ENCODE assay signal across 2 cellular contexts in genomic region chr5:34673463-34674125, GRCh38.
TF ChIP-seq lines count a peak whose summit lies in the region.

No MANE protein-coding gene starts in this region.

TF ChIP-seq in IMR-90, 13 proteins besides CTCF, POLR2A, EP300 and RAD21:
- no peak for TF ChIP-seq SMC3 (IDR thresholded peaks at IDR 0.05; ENCODE audit: low read depth, low read length)
- TF ChIP-seq CHD1 (IDR thresholded peaks at IDR 0.05; ENCODE audit: low read depth, low read length): no peak
- TF ChIP-seq RCOR1 (IDR thresholded peaks at IDR 0.05; ENCODE audit: insufficient replicate concordance, low read length): no peak
TF ChIP-seq in IMR-90: peak in this region for 0.

TF ChIP-seq in K562, 482 proteins besides CTCF, POLR2A, EP300 and RAD21:
- TF ChIP-seq ZNF609 (CRISPR knock-in tag; IDR thresholded peaks at IDR 0.05; ENCODE audit: borderline replicate concordance) (no peak), TFAP4 (CRISPR knock-in tag; IDR thresholded peaks at IDR 0.05; ENCODE audit: borderline replicate concordance) (no peak), MAFK (IDR thresholded peaks at IDR 0.05; ENCODE audit: low read length) (no peak), ZBTB12 (CRISPR knock-in tag; IDR thresholded peaks at IDR 0.05) (no peak), TCF7 (IDR thresholded peaks at IDR 0.05; ENCODE audit: borderline replicate concordance) (no peak), NR4A1 (CRISPR knock-in tag; IDR thresholded peaks at IDR 0.05) (no peak), NR4A1 (tag; IDR thresholded peaks at IDR 0.05) (no peak), BRD4 (IDR thresholded peaks at IDR 0.05) (no peak), POLR2AphosphoS5 (IDR thresholded peaks at IDR 0.05; ENCODE audit: control insufficient read depth, insufficient read depth, low read depth, low read length) (no peak), ZNF347 (CRISPR knock-in tag; IDR thresholded peaks at IDR 0.05; ENCODE audit: low read depth) (no peak), THRA (IDR thresholded peaks at IDR 0.05) (peak; percentile 71), ZNF277 (CRISPR knock-in tag; IDR thresholded peaks at IDR 0.05; ENCODE audit: borderline replicate concordance) (no peak), ZNF197 (CRISPR knock-in tag; IDR thresholded peaks at IDR 0.05; ENCODE audit: low read depth) (no peak), IFI16 (CRISPR knock-in tag; IDR thresholded peaks at IDR 0.05) (no peak), HNRNPH1 (optimal IDR thresholded peaks at IDR 0.05; ENCODE audit: low read depth, low read length) (no peak), ZNF212 (CRISPR knock-in tag; IDR thresholded peaks at IDR 0.05) (no peak), EGR1 (conservative IDR thresholded peaks at IDR 0.05) (peak; percentile 43), CBFA2T3 (IDR thresholded peaks at IDR 0.05) (no peak), NFIC (IDR thresholded peaks at IDR 0.05) (peak; percentile 33; the same call in 1 of the 2 replicates), ZBTB1 (CRISPR knock-in tag; IDR thresholded peaks at IDR 0.05; ENCODE audit: borderline replicate concordance, low read depth) (no peak), TARDBP (IDR thresholded peaks at IDR 0.05) (no peak), TFAM (CRISPR knock-in tag; conservative IDR thresholded peaks at IDR 0.05) (no peak)
- TF ChIP-seq, protein P1, sequence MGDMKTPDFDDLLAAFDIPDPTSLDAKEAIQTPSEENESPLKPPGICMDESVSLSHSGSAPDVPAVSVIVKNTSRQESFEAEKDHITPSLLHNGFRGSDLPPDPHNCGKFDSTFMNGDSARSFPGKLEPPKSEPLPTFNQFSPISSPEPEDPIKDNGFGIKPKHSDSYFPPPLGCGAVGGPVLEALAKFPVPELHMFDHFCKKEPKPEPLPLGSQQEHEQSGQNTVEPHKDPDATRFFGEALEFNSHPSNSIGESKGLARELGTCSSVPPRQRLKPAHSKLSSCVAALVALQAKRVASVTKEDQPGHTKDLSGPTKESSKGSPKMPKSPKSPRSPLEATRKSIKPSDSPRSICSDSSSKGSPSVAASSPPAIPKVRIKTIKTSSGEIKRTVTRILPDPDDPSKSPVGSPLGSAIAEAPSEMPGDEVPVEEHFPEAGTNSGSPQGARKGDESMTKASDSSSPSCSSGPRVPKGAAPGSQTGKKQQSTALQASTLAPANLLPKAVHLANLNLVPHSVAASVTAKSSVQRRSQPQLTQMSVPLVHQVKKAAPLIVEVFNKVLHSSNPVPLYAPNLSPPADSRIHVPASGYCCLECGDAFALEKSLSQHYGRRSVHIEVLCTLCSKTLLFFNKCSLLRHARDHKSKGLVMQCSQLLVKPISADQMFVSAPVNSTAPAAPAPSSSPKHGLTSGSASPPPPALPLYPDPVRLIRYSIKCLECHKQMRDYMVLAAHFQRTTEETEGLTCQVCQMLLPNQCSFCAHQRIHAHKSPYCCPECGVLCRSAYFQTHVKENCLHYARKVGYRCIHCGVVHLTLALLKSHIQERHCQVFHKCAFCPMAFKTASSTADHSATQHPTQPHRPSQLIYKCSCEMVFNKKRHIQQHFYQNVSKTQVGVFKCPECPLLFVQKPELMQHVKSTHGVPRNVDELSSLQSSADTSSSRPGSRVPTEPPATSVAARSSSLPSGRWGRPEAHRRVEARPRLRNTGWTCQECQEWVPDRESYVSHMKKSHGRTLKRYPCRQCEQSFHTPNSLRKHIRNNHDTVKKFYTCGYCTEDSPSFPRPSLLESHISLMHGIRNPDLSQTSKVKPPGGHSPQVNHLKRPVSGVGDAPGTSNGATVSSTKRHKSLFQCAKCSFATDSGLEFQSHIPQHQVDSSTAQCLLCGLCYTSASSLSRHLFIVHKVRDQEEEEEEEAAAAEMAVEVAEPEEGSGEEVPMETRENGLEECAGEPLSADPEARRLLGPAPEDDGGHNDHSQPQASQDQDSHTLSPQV (IDR thresholded peaks at IDR 0.05): 0 out of 2 replicates have a peak, but pooled peaks have one; percentile 33
- TF ChIP-seq, protein P2, sequence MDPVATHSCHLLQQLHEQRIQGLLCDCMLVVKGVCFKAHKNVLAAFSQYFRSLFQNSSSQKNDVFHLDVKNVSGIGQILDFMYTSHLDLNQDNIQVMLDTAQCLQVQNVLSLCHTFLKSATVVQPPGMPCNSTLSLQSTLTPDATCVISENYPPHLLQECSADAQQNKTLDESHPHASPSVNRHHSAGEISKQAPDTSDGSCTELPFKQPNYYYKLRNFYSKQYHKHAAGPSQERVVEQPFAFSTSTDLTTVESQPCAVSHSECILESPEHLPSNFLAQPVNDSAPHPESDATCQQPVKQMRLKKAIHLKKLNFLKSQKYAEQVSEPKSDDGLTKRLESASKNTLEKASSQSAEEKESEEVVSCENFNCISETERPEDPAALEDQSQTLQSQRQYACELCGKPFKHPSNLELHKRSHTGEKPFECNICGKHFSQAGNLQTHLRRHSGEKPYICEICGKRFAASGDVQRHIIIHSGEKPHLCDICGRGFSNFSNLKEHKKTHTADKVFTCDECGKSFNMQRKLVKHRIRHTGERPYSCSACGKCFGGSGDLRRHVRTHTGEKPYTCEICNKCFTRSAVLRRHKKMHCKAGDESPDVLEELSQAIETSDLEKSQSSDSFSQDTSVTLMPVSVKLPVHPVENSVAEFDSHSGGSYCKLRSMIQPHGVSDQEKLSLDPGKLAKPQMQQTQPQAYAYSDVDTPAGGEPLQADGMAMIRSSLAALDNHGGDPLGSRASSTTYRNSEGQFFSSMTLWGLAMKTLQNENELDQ (CRISPR knock-in tag; IDR thresholded peaks at IDR 0.05; ENCODE audit: borderline replicate concordance): no peak
